Comparison of ENCODE assay signal across 2 cellular contexts in the genomic region with DNA sequence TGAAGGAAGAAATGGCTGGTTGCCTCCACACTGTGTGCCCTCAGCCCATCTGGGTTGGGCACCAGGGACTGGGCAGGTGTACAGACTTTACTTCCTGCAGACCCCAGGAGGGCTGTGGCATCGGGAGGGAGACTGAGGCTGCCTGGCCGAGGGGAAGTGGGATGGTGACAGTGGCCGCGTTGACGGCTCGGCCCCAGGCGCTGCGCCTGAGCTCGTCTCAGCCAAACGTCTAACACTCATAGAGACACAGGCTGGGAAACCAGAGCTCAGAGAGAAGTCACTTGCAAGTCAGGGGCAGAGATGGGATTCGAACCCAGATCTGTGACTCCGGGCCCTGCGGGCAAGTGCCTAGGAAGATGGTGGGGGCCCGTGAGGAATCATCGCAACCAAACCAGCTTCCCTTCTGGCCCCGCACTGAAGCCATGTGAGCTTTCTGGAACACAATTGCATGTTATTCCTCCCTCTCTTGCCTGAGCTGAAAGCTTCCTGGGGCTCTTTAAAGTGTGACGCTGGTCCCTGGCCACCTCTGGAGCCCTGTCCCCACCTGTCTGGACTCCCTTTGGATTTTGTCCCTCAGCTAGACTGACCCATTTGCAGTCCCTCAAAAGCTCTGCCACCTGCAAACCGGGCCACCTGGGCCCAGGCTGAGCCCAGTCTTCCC.
TF ChIP-seq lines count a peak whose summit lies in the region.

No MANE protein-coding gene starts in this region.

TF ChIP-seq in WTC11, 78 proteins besides CTCF, POLR2A, EP300 and RAD21:
- TF ChIP-seq, protein P1, sequence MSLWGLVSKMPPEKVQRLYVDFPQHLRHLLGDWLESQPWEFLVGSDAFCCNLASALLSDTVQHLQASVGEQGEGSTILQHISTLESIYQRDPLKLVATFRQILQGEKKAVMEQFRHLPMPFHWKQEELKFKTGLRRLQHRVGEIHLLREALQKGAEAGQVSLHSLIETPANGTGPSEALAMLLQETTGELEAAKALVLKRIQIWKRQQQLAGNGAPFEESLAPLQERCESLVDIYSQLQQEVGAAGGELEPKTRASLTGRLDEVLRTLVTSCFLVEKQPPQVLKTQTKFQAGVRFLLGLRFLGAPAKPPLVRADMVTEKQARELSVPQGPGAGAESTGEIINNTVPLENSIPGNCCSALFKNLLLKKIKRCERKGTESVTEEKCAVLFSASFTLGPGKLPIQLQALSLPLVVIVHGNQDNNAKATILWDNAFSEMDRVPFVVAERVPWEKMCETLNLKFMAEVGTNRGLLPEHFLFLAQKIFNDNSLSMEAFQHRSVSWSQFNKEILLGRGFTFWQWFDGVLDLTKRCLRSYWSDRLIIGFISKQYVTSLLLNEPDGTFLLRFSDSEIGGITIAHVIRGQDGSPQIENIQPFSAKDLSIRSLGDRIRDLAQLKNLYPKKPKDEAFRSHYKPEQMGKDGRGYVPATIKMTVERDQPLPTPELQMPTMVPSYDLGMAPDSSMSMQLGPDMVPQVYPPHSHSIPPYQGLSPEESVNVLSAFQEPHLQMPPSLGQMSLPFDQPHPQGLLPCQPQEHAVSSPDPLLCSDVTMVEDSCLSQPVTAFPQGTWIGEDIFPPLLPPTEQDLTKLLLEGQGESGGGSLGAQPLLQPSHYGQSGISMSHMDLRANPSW (CRISPR knock-in tag; conservative IDR thresholded peaks at IDR 0.05; ENCODE audit: low read depth), result no peak
- TF ChIP-seq, protein P2, sequence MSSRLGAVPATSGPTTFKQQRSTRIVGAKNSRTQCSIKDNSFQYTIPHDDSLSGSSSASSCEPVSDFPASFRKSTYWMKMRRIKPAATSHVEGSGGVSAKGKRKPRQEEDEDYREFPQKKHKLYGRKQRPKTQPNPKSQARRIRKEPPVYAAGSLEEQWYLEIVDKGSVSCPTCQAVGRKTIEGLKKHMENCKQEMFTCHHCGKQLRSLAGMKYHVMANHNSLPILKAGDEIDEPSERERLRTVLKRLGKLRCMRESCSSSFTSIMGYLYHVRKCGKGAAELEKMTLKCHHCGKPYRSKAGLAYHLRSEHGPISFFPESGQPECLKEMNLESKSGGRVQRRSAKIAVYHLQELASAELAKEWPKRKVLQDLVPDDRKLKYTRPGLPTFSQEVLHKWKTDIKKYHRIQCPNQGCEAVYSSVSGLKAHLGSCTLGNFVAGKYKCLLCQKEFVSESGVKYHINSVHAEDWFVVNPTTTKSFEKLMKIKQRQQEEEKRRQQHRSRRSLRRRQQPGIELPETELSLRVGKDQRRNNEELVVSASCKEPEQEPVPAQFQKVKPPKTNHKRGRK (CRISPR knock-in tag; IDR thresholded peaks at IDR 0.05; ENCODE audit: borderline replicate concordance), result no peak
- TF ChIP-seq FOXK1 (CRISPR knock-in tag; IDR thresholded peaks at IDR 0.05) (no peak), CREM (CRISPR knock-in tag; IDR thresholded peaks at IDR 0.05) (no peak), TEAD1 (CRISPR knock-in tag; IDR thresholded peaks at IDR 0.05) (no peak)
- TF ChIP-seq, protein P3, sequence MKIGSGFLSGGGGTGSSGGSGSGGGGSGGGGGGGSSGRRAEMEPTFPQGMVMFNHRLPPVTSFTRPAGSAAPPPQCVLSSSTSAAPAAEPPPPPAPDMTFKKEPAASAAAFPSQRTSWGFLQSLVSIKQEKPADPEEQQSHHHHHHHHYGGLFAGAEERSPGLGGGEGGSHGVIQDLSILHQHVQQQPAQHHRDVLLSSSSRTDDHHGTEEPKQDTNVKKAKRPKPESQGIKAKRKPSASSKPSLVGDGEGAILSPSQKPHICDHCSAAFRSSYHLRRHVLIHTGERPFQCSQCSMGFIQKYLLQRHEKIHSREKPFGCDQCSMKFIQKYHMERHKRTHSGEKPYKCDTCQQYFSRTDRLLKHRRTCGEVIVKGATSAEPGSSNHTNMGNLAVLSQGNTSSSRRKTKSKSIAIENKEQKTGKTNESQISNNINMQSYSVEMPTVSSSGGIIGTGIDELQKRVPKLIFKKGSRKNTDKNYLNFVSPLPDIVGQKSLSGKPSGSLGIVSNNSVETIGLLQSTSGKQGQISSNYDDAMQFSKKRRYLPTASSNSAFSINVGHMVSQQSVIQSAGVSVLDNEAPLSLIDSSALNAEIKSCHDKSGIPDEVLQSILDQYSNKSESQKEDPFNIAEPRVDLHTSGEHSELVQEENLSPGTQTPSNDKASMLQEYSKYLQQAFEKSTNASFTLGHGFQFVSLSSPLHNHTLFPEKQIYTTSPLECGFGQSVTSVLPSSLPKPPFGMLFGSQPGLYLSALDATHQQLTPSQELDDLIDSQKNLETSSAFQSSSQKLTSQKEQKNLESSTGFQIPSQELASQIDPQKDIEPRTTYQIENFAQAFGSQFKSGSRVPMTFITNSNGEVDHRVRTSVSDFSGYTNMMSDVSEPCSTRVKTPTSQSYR (CRISPR knock-in tag; IDR thresholded peaks at IDR 0.05), result no peak
- TF ChIP-seq, protein P4, sequence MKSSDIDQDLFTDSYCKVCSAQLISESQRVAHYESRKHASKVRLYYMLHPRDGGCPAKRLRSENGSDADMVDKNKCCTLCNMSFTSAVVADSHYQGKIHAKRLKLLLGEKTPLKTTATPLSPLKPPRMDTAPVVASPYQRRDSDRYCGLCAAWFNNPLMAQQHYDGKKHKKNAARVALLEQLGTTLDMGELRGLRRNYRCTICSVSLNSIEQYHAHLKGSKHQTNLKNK (CRISPR knock-in tag; IDR thresholded peaks at IDR 0.05), result no peak
TF ChIP-seq in WTC11: peak in this region for 0.

TF ChIP-seq in HepG2, 621 proteins besides CTCF, POLR2A, EP300 and RAD21 (continued from another document):
- TF ChIP-seq, protein P5, sequence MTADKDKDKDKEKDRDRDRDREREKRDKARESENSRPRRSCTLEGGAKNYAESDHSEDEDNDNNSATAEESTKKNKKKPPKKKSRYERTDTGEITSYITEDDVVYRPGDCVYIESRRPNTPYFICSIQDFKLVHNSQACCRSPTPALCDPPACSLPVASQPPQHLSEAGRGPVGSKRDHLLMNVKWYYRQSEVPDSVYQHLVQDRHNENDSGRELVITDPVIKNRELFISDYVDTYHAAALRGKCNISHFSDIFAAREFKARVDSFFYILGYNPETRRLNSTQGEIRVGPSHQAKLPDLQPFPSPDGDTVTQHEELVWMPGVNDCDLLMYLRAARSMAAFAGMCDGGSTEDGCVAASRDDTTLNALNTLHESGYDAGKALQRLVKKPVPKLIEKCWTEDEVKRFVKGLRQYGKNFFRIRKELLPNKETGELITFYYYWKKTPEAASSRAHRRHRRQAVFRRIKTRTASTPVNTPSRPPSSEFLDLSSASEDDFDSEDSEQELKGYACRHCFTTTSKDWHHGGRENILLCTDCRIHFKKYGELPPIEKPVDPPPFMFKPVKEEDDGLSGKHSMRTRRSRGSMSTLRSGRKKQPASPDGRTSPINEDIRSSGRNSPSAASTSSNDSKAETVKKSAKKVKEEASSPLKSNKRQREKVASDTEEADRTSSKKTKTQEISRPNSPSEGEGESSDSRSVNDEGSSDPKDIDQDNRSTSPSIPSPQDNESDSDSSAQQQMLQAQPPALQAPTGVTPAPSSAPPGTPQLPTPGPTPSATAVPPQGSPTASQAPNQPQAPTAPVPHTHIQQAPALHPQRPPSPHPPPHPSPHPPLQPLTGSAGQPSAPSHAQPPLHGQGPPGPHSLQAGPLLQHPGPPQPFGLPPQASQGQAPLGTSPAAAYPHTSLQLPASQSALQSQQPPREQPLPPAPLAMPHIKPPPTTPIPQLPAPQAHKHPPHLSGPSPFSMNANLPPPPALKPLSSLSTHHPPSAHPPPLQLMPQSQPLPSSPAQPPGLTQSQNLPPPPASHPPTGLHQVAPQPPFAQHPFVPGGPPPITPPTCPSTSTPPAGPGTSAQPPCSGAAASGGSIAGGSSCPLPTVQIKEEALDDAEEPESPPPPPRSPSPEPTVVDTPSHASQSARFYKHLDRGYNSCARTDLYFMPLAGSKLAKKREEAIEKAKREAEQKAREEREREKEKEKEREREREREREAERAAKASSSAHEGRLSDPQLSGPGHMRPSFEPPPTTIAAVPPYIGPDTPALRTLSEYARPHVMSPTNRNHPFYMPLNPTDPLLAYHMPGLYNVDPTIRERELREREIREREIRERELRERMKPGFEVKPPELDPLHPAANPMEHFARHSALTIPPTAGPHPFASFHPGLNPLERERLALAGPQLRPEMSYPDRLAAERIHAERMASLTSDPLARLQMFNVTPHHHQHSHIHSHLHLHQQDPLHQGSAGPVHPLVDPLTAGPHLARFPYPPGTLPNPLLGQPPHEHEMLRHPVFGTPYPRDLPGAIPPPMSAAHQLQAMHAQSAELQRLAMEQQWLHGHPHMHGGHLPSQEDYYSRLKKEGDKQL (CRISPR knock-in tag; IDR thresholded peaks at IDR 0.05; ENCODE audit: low read depth), result no peak
- TF ChIP-seq RCOR2 (CRISPR knock-in tag; IDR thresholded peaks at IDR 0.05) (no peak), ZNF30 (CRISPR knock-in tag; IDR thresholded peaks at IDR 0.05) (0 out of 2 replicates have a peak, but pooled peaks have one; percentile 51), NR2F1 (CRISPR knock-in tag; IDR thresholded peaks at IDR 0.05) (no peak), NRL (CRISPR knock-in tag; IDR thresholded peaks at IDR 0.05; ENCODE audit: borderline replicate concordance) (peak; percentile 4; the same call in 1 of the 2 replicates), HOXA3 (CRISPR knock-in tag; IDR thresholded peaks at IDR 0.05) (no peak), MEF2D (CRISPR knock-in tag; IDR thresholded peaks at IDR 0.05) (no peak), KMT2B (CRISPR knock-in tag; IDR thresholded peaks at IDR 0.05) (no peak), SCMH1 (CRISPR knock-in tag; IDR thresholded peaks at IDR 0.05; ENCODE audit: borderline replicate concordance) (no peak), MEIS2 (CRISPR knock-in tag; IDR thresholded peaks at IDR 0.05) (0 out of 2 replicates have a peak, but pooled peaks have one; percentile 1), MATR3 (CRISPR knock-in tag; IDR thresholded peaks at IDR 0.05) (no peak), ARHGAP35 (CRISPR knock-in tag; IDR thresholded peaks at IDR 0.05; ENCODE audit: borderline replicate concordance) (0 out of 2 replicates have a peak, but pooled peaks have one; percentile 7), PHF21A (CRISPR knock-in tag; IDR thresholded peaks at IDR 0.05) (no peak), JUND (CRISPR knock-in tag; IDR thresholded peaks at IDR 0.05) (no peak), NFE2 (CRISPR knock-in tag; IDR thresholded peaks at IDR 0.05) (no peak), NCOA1 (CRISPR knock-in tag; IDR thresholded peaks at IDR 0.05) (peak; percentile 83; the same call in 1 of the 2 replicates), ZNF235 (CRISPR knock-in tag; IDR thresholded peaks at IDR 0.05; ENCODE audit: borderline replicate concordance) (no peak), ZFP36L1 (CRISPR knock-in tag; IDR thresholded peaks at IDR 0.05) (no peak), SALL2 (CRISPR knock-in tag; IDR thresholded peaks at IDR 0.05) (no peak), ARNTL (CRISPR knock-in tag; IDR thresholded peaks at IDR 0.05) (no peak), SMAD3 (CRISPR knock-in tag; IDR thresholded peaks at IDR 0.05) (no peak)
- TF ChIP-seq, protein P6, sequence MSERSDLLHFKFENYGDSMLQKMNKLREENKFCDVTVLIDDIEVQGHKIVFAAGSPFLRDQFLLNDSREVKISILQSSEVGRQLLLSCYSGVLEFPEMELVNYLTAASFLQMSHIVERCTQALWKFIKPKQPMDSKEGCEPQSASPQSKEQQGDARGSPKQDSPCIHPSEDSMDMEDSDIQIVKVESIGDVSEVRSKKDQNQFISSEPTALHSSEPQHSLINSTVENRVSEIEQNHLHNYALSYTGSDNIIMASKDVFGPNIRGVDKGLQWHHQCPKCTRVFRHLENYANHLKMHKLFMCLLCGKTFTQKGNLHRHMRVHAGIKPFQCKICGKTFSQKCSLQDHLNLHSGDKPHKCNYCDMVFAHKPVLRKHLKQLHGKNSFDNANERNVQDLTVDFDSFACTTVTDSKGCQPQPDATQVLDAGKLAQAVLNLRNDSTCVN (CRISPR knock-in tag; IDR thresholded peaks at IDR 0.05; ENCODE audit: borderline replicate concordance), result no peak
- TF ChIP-seq, protein P7, sequence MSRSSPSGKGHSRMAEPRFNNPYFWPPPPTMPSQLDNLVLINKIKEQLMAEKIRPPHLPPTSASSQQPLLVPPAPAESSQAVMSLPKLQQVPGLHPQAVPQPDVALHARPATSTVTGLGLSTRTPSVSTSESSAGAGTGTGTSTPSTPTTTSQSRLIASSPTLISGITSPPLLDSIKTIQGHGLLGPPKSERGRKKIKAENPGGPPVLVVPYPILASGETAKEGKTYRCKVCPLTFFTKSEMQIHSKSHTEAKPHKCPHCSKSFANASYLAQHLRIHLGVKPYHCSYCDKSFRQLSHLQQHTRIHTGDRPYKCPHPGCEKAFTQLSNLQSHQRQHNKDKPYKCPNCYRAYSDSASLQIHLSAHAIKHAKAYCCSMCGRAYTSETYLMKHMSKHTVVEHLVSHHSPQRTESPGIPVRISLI (CRISPR knock-in tag; IDR thresholded peaks at IDR 0.05; ENCODE audit: borderline replicate concordance), result no peak
- TF ChIP-seq, protein P8, sequence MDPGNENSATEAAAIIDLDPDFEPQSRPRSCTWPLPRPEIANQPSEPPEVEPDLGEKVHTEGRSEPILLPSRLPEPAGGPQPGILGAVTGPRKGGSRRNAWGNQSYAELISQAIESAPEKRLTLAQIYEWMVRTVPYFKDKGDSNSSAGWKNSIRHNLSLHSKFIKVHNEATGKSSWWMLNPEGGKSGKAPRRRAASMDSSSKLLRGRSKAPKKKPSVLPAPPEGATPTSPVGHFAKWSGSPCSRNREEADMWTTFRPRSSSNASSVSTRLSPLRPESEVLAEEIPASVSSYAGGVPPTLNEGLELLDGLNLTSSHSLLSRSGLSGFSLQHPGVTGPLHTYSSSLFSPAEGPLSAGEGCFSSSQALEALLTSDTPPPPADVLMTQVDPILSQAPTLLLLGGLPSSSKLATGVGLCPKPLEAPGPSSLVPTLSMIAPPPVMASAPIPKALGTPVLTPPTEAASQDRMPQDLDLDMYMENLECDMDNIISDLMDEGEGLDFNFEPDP (CRISPR knock-in tag; conservative IDR thresholded peaks at IDR 0.05), result 0 out of 2 replicates have a peak, but pooled peaks have one; percentile 51
- TF ChIP-seq, protein P9, sequence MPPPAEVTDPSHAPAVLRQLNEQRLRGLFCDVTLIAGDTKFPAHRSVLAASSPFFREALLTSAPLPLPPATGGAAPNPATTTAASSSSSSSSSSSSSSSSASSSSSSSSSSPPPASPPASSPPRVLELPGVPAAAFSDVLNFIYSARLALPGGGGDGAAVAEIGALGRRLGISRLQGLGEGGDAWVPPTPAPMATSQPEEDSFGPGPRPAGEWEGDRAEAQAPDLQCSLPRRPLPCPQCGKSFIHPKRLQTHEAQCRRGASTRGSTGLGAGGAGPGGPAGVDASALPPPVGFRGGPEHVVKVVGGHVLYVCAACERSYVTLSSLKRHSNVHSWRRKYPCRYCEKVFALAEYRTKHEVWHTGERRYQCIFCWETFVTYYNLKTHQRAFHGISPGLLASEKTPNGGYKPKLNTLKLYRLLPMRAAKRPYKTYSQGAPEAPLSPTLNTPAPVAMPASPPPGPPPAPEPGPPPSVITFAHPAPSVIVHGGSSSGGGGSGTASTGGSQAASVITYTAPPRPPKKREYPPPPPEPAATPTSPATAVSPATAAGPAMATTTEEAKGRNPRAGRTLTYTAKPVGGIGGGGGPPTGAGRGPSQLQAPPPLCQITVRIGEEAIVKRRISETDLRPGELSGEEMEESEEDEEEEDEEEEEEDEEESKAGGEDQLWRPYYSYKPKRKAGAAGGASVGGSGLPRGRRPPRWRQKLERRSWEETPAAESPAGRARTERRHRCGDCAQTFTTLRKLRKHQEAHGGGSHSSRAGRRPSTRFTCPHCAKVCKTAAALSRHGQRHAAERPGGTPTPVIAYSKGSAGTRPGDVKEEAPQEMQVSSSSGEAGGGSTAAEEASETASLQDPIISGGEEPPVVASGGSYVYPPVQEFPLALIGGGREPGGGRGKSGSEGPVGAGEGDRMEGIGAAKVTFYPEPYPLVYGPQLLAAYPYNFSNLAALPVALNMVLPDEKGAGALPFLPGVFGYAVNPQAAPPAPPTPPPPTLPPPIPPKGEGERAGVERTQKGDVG (CRISPR knock-in tag; IDR thresholded peaks at IDR 0.05; ENCODE audit: borderline replicate concordance), result peak; percentile 13; the same call in 1 of the 2 replicates
TF ChIP-seq in HepG2: peak in this region for 7.
